8 cellular contexts compared by ENCODE assay signal in genomic region chr17:35243459-35244204, GRCh38. TPM values are rescaled to one million over a fixed set of nuclear protein-coding genes. Genes with fewer than 3 reads are reported as not detected.
DNase-seq lines count a peak whose midpoint lies in the region; ATAC-seq and TF ChIP-seq lines count a peak whose summit lies in the region.

No MANE protein-coding gene starts in this region.

- intact Hi-C loops in gastrocnemius medialis (cut with DNase I; ENCODE audit: low total_unique reads): loop anchor here (2.0 to 10.0 kb wide), 5 partner anchors 71 to 1301 kb away; partner anchors contain the start of genes AP2B1, GGNBP2 and LIG3

- ATAC-seq in HG02763 (IDR thresholded peaks at IDR 0.05; ENCODE audit: unreplicated experiment) (peak; percentile 1), gastrocnemius medialis (peak; percentile 31 to 34), HG03280 (IDR thresholded peaks at IDR 0.05; ENCODE audit: unreplicated experiment) (no peak)

- in situ Hi-C loops in gastrocnemius medialis (cut with MboI; ENCODE audit: low sequenced_read_pairs in 4 of 4): loop anchor here in 3 of 4 donors (10.0 to 25.0 kb wide), 2 partner anchors 94 to 99 kb away; partner anchors contain the start of genes NLE1 (in 2 of the 3) and UNC45B (in 2 of the 3)

- H3K4me3 ChIP-seq in iPS DF 6.9 (ENCODE audit: low read length) (peak overlapping the region; percentile 80; the same call in 1 of the 2 replicates), gastrocnemius medialis (peak overlapping the region; percentile 68 to 85 (median 78))

- 0 out of 2 replicates have a peak, but pooled peaks cover 2% of the 10 kb centered on the region for H3K4me1 ChIP-seq in iPS DF 6.9 (ENCODE audit: control insufficient read depth, insufficient read depth, low read length)
- H3K4me1 ChIP-seq in gastrocnemius medialis: peaks cover 40 to 47% of the 10 kb centered on the region in 2 donors

- no peaks in the 10 kb centered on the region for H3K36me3 ChIP-seq in iPS DF 6.9 (ENCODE audit: control insufficient read depth, insufficient read depth, low read length)
- no peaks in the 10 kb centered on the region for H3K36me3 ChIP-seq in gastrocnemius medialis

- DNase-seq in T-helper 2 cell (peak in 4 of 5 experiments; percentile 29 to 78 (median 44)), astrocyte of the hippocampus (ENCODE audit: low read depth, low spot score) (peak; percentile 56), iPS DF 6.9 (ENCODE audit: low read depth, low spot score) (no peak), gastrocnemius medialis (peak; percentile 54 to 67), NCI-H2171 treated with DMSO at 0.1 percent for 48 hours (lab: John Stamatoyannopoulos, UW) (no peak)

- H3K27me3 ChIP-seq in iPS DF 6.9 (ENCODE audit: control insufficient read depth, insufficient read depth, low read length) (no peaks in the 10 kb centered on the region), gastrocnemius medialis (no peaks in the 10 kb centered on the region)

- H3K27ac ChIP-seq in C4-2B: peak overlapping the region; percentile 76
- H3K27ac ChIP-seq in iPS DF 6.9 (ENCODE audit: low read length): no peak overlapping the region
- H3K27ac ChIP-seq in gastrocnemius medialis: peak overlapping the region; percentile 93 to 97 (median 96)

- no CpG with 5 or more reads among the region's 17 CpGs for WGBS in iPS DF 6.9 (ENCODE audit: insufficient coverage, insufficient read length)

- TF ChIP-seq POLR2A in gastrocnemius medialis (IDR thresholded peaks at IDR 0.05): no peak

- no peaks in the 10 kb centered on the region for H3K9me3 ChIP-seq in iPS DF 6.9 (ENCODE audit: control insufficient read depth, insufficient read depth, low read length)
- H3K9me3 ChIP-seq in gastrocnemius medialis: no peaks in the 10 kb centered on the region

- no peak for TF ChIP-seq CTCF in C4-2B (conservative IDR thresholded peaks at IDR 0.05)
- no peak for TF ChIP-seq CTCF in gastrocnemius medialis (IDR thresholded peaks at IDR 0.05 in 4 of 5, conservative IDR thresholded peaks at IDR 0.05 in 1 of 5)

RNA-seq across cellular contexts. Expression of gene SLFN5, which starts 0.8 kb away (rescaled TPM):
- 10 to 100 TPM; 25.3 to 79.3 (median 37.4) TPM for total RNA-seq in gastrocnemius medialis

RNA-seq across cellular contexts. Expression of gene SLC35G3, which starts 49.4 kb away (rescaled TPM):
- total RNA-seq in gastrocnemius medialis: not detected

Comparison
In these comparisons a context has a peak if more than half of its experiments do, and no peak if none do; other contexts are left out.
1. DNase-seq: peak in T-helper 2 cell (4 of 5), astrocyte of the hippocampus (single experiment) and gastrocnemius medialis (2 of 2); none in iPS DF 6.9 (single experiment) and NCI-H2171 treated with DMSO at 0.1 percent for 48 hours (single experiment).